Comparison of ENCODE assay signal across 12 cellular contexts in genomic region chr17:76139261-76139752, GRCh38. TPM values are rescaled to one million over a fixed set of nuclear protein-coding genes. Genes with fewer than 3 reads are reported as not detected.
DNase-seq lines count a peak whose midpoint lies in the region; ATAC-seq and TF ChIP-seq lines count a peak whose summit lies in the region.
"Had no signal": no experiment of that assay in that cellular context is flagged by ENCODE, and none has a peak within 500 bp of the region (broad histone marks: within the 10 kb centered on the region; RNA-seq: fewer than 3 reads in every experiment).

No MANE protein-coding gene starts in this region.

- H3K27me3 Mint-ChIP-seq in activated T-cell treated with anti-CD3 and anti-CD28 coated beads, Interleukin-2, amount 50 U/mL, for 72 hours (ENCODE audit: low read depth) = no peaks in the 10 kb centered on the region
- peaks cover 9% of the 10 kb centered on the region for H3K27me3 Mint-ChIP-seq in central memory CD8-positive, alpha-beta T cell
- peaks cover 13% of the 10 kb centered on the region for H3K27me3 Mint-ChIP-seq in memory B cell

- H3K27me3 ChIP-seq in thoracic aorta (replicated peaks; ENCODE audit: insufficient read depth) = peaks cover 17% of the 10 kb centered on the region

- no peak for TF ChIP-seq CTCF in thoracic aorta (IDR thresholded peaks at IDR 0.05)

- peak overlapping the region in 1 of 2 donors; percentile 27 for H3K27ac ChIP-seq in thoracic aorta

- H3K9me3 ChIP-seq in thoracic aorta = no peaks in the 10 kb centered on the region

- peaks cover 44% of the 10 kb centered on the region for H3K4me1 Mint-ChIP-seq in activated T-cell treated with anti-CD3 and anti-CD28 coated beads, Interleukin-2, amount 50 U/mL, for 72 hours (ENCODE audit: low read depth)
- H3K4me1 Mint-ChIP-seq in central memory CD8-positive, alpha-beta T cell = peaks cover 49% of the 10 kb centered on the region
- H3K4me1 Mint-ChIP-seq in memory B cell = peaks cover 22% of the 10 kb centered on the region

- ATAC-seq in activated T-cell treated with anti-CD3 and anti-CD28 coated beads, Interleukin-2, amount 50 U/mL, for 72 hours (replicated peaks in 1 of 2) = no peak
- ATAC-seq in central memory CD8-positive, alpha-beta T cell (replicated peaks; ENCODE audit: extremely low read depth, poor library complexity, severe bottlenecking) = no peak
- ATAC-seq in memory B cell (ENCODE audit: low read depth) = no peak
- no peak for ATAC-seq in thoracic aorta (ENCODE audit: insufficient number of reproducible peaks, low FRiP score, low read depth)
- ATAC-seq in HG03442 (IDR thresholded peaks at IDR 0.05; ENCODE audit: unreplicated experiment) = no peak

- H3K27ac Mint-ChIP-seq in activated T-cell treated with anti-CD3 and anti-CD28 coated beads, Interleukin-2, amount 50 U/mL, for 72 hours = peak overlapping the region; percentile 33
- H3K27ac Mint-ChIP-seq in central memory CD8-positive, alpha-beta T cell (ENCODE audit: low read depth) = no peak overlapping the region
- no peak overlapping the region for H3K27ac Mint-ChIP-seq in memory B cell

- H3K4me3 Mint-ChIP-seq in activated T-cell treated with anti-CD3 and anti-CD28 coated beads, Interleukin-2, amount 50 U/mL, for 72 hours = peak overlapping the region; percentile 54 to 75
- H3K4me3 Mint-ChIP-seq in central memory CD8-positive, alpha-beta T cell = peak overlapping the region; percentile 45
- H3K4me3 Mint-ChIP-seq in memory B cell = peak overlapping the region; percentile 64

- H3K36me3 ChIP-seq in thoracic aorta = no peaks in the 10 kb centered on the region

- DNase-seq in activated T-cell treated with anti-CD3 and anti-CD28 coated beads, Interleukin-2, amount 50 U/mL, for 72 hours = no peak
- DNase-seq in activated T-cell treated with anti-CD3 and anti-CD28 coated beads for 4 hours (no peak), memory B cell (ENCODE audit: low spot score in 2 of 2) (no peak), thoracic aorta (ENCODE audit: low spot score) (no peak), NCI-H345 (lab: John Stamatoyannopoulos, UW) (no peak), NCI-H2081 treated with DMSO at 0.1 percent for 48 hours (lab: John Stamatoyannopoulos, UW) (no peak)
- DNase-seq in central memory CD8-positive, alpha-beta T cell (ENCODE audit: low spot score in 2 of 2) = no peak
- DNase-seq: DND-41, Kasumi-1 had no signal

- H3K4me1 ChIP-seq in thoracic aorta (ENCODE audit: control insufficient read depth in 1 of 2, low read depth in 2 of 2) = peaks cover 0 to 42% of the 10 kb centered on the region in 2 donors

- H3K4me3 ChIP-seq in thoracic aorta = peak overlapping the region; percentile 77

- H3K9me3 Mint-ChIP-seq in activated T-cell treated with anti-CD3 and anti-CD28 coated beads, Interleukin-2, amount 50 U/mL, for 72 hours = no peaks in the 10 kb centered on the region
- H3K9me3 Mint-ChIP-seq in central memory CD8-positive, alpha-beta T cell = no peaks in the 10 kb centered on the region
- no peaks in the 10 kb centered on the region for H3K9me3 Mint-ChIP-seq in memory B cell

- H3K36me3 Mint-ChIP-seq in activated T-cell treated with anti-CD3 and anti-CD28 coated beads, Interleukin-2, amount 50 U/mL, for 72 hours (ENCODE audit: insufficient read depth in 2 of 2) = no peaks in the 10 kb centered on the region
- peaks cover 10% of the 10 kb centered on the region for H3K36me3 Mint-ChIP-seq in central memory CD8-positive, alpha-beta T cell (ENCODE audit: insufficient read depth)
- H3K36me3 Mint-ChIP-seq in memory B cell = no peaks in the 10 kb centered on the region

RNA-seq across cellular contexts. Expression of gene FOXJ1, which starts 1.7 kb away (rescaled TPM):
- 1 to 10 TPM; 1.4 to 1.5 TPM for total RNA-seq in activated T-cell treated with anti-CD3 and anti-CD28 coated beads, Interleukin-2, amount 50 U/mL, for 72 hours
- not detected for total RNA-seq in thoracic aorta
- total RNA-seq: dermis microvascular lymphatic vessel endothelial cell, lung microvascular endothelial cell had no signal

RNA-seq across cellular contexts. Expression of gene EXOC7, which starts 35.7 kb away (rescaled TPM):
- total RNA-seq in activated T-cell treated with anti-CD3 and anti-CD28 coated beads, Interleukin-2, amount 50 U/mL, for 72 hours = 10 to 100 TPM; 66.7 to 77.8 TPM
- 10 to 100 TPM; 79.7 to 94.0 TPM for total RNA-seq in thoracic aorta
